In genomic region chr10:119658274-119658673, GRCh38 we compare ENCODE assay signal across 9 cellular contexts. TPM values are rescaled to one million over a fixed set of nuclear protein-coding genes. Genes with fewer than 3 reads are reported as not detected.
DNase-seq lines count a peak whose midpoint lies in the region; FAIRE-seq and TF ChIP-seq lines count a peak whose summit lies in the region.
"Had no signal": no experiment of that assay in that cellular context is flagged by ENCODE, and none has a peak within 500 bp of the region (broad histone marks: within the 10 kb centered on the region; RNA-seq: fewer than 3 reads in every experiment).

No MANE protein-coding gene starts in this region.

- H3K9me3 ChIP-seq in HUES6 (ENCODE audit: control insufficient read depth, insufficient read depth, low read depth, low read length) (peaks cover 5% of the 10 kb centered on the region), keratinocyte (ENCODE audit: control insufficient read depth, low read depth, low read length) (no peaks in the 10 kb centered on the region), stomach smooth muscle (ENCODE audit: control insufficient read depth in 2 of 2, low read length in 2 of 2) (no peaks in the 10 kb centered on the region)

- peaks cover 9% of the 10 kb centered on the region for H3K9me1 ChIP-seq in keratinocyte (ENCODE audit: control insufficient read depth, extremely low read depth, insufficient read depth, low read length)

- peak; percentile 92 for FAIRE-seq in keratinocyte (lab: Jason Lieb, UNC)
- FAIRE-seq: endometrium had no signal

- H3K27me3 ChIP-seq in HUES6 (ENCODE audit: control insufficient read depth, insufficient read depth, low read length) (no peaks in the 10 kb centered on the region), keratinocyte (ENCODE audit: control insufficient read depth, extremely low read depth, insufficient read depth, low read length) (no peaks in the 10 kb centered on the region), stomach smooth muscle (ENCODE audit: control insufficient read depth in 1 of 2, insufficient read depth in 2 of 2, low read length in 2 of 2) (no peaks in the 10 kb centered on the region)

- DNase-seq in AG09319 (ENCODE audit: extremely low read depth, low read depth), result peak; percentile 69
- peak; percentile 71 for DNase-seq in brain pericyte (ENCODE audit: low read depth, low spot score)
- no peak for DNase-seq in keratinocyte (ENCODE audit: low read depth, low spot score)
- no peak for DNase-seq in NCI-H524 (lab: John Stamatoyannopoulos, UW)
- no peak for DNase-seq in DMS153 (lab: John Stamatoyannopoulos, UW)
- no peak for DNase-seq in NCI-H1417 treated with DMSO at 0.1 percent for 48 hours (lab: John Stamatoyannopoulos, UW)

- TF ChIP-seq CTCF in AG09319 (IDR thresholded peaks at IDR 0.05; ENCODE audit: low read depth, low read length) (no peak), keratinocyte (optimal IDR thresholded peaks at IDR 0.05 in 1 of 3, IDR thresholded peaks at IDR 0.05 in 1 of 3, conservative IDR thresholded peaks at IDR 0.05 in 1 of 3; ENCODE audit: extremely low read depth in 1 of 3, insufficient read depth in 2 of 3, low read length in 3 of 3) (no peak)

- H3K27ac ChIP-seq in HUES6 (ENCODE audit: low read depth, low read length) (no peak overlapping the region), keratinocyte (ENCODE audit: control insufficient read depth, insufficient read depth, low read length) (peak overlapping the region; percentile 79), stomach smooth muscle (ENCODE audit: low read length) (peak overlapping the region; percentile 99)

- H3K4me1 ChIP-seq in HUES6 (ENCODE audit: control insufficient read depth, insufficient read depth, low read length) (peaks cover 47% of the 10 kb centered on the region), keratinocyte (ENCODE audit: control insufficient read depth, extremely low read depth, insufficient read depth, low read length) (peaks cover 77% of the 10 kb centered on the region), stomach smooth muscle (ENCODE audit: control insufficient read depth, insufficient read depth, low read length) (peaks cover 83% of the 10 kb centered on the region)

- H3K36me3 ChIP-seq in HUES6 (ENCODE audit: control insufficient read depth, insufficient read depth, low read length), result peaks cover 17% of the 10 kb centered on the region; the same call in 1 of the 2 replicates
- H3K36me3 ChIP-seq in keratinocyte (ENCODE audit: control insufficient read depth in 2 of 2, extremely low read depth in 1 of 2, insufficient read depth in 2 of 2, low read length in 2 of 2), result peaks cover 18 to 53% of the 10 kb centered on the region in 2 experiments
- H3K36me3 ChIP-seq in stomach smooth muscle (ENCODE audit: control insufficient read depth in 2 of 2, insufficient read depth in 2 of 2, low read length in 2 of 2), result peaks cover 0 to 4% of the 10 kb centered on the region in 2 donors

- peaks cover 45% of the 10 kb centered on the region for H4K20me1 ChIP-seq in keratinocyte (ENCODE audit: control insufficient read depth, extremely low read depth, insufficient read depth, low read length)

- no peak overlapping the region for H2AFZ ChIP-seq in keratinocyte (ENCODE audit: control insufficient read depth, low read length)

- peak overlapping the region; percentile 36 for H3K9ac ChIP-seq in HUES6 (ENCODE audit: low read length)
- H3K9ac ChIP-seq in keratinocyte (ENCODE audit: control insufficient read depth, extremely low read depth, insufficient read depth, low read length), result peak overlapping the region; percentile 69
- H3K9ac ChIP-seq in stomach smooth muscle (ENCODE audit: low read length in 2 of 2), result peak overlapping the region; percentile 76 to 88

- peak overlapping the region; percentile 83 for H3K4me2 ChIP-seq in keratinocyte (ENCODE audit: control insufficient read depth, extremely low read depth, insufficient read depth, low read depth, low read length)

- peaks cover 100% of the 10 kb centered on the region for H3K79me2 ChIP-seq in keratinocyte (ENCODE audit: control insufficient read depth, insufficient read depth, low read length)

- dilution Hi-C loops in keratinocyte (cut with MboI; ENCODE audit: extremely low pct_ligation_motif_present, low sequenced_read_pairs), result no loop called here

- H3K4me3 ChIP-seq in HUES6 (ENCODE audit: low read depth, low read length), result no peak overlapping the region
- peak overlapping the region in 2 of 3 experiments; percentile 22 to 47 for H3K4me3 ChIP-seq in keratinocyte (ENCODE audit: control insufficient read depth in 2 of 3, extremely low read depth in 1 of 3, insufficient read depth in 2 of 3, low read depth in 1 of 3, low read length in 3 of 3)
- H3K4me3 ChIP-seq in stomach smooth muscle (ENCODE audit: low read length in 2 of 2), result peak overlapping the region; percentile 62 to 63

RNA-seq across cellular contexts. Expression of gene BAG3, which starts 7.1 kb away (rescaled TPM):
- polyA plus RNA-seq in keratinocyte, result 15.2 to 84.7 TPM (median 26.2 TPM) in 3 replicates
- 419 TPM for polyA plus RNA-seq in keratinocyte (2011; ENCODE audit: low read depth)
- 51.0 and 71.3 TPM in 2 replicates for polyA plus RNA-seq in keratinocyte (2011; cell fraction: cytosol; rRNA removed)
- polyA plus RNA-seq in keratinocyte (2011; cell fraction: nucleus; rRNA removed), result 98.1 and 123 TPM in 2 replicates
- 152 and 176 TPM in 2 replicates for polyA plus RNA-seq in keratinocyte (2012; ENCODE audit: low replicate concordance)
- polyA minus RNA-seq in keratinocyte, result 14.0 to 96.2 TPM (median 28.4 TPM) in 3 replicates
- 65.0 TPM for polyA minus RNA-seq in keratinocyte (2011; cell fraction: cytosol; rRNA and poly(A)+ RNA removed)
- 43.2 and 64.7 TPM in 2 replicates for polyA minus RNA-seq in keratinocyte (2011; cell fraction: nucleus; rRNA and poly(A)+ RNA removed)

Comparison
In these comparisons a context has a peak if more than half of its experiments do, and no peak if none do; other contexts are left out.
1. DNase-seq: peak in AG09319 (single experiment) and brain pericyte (single experiment); none in keratinocyte (single experiment), NCI-H524 (0 of 2), DMS153 (single experiment) and NCI-H1417 treated with DMSO at 0.1 percent for 48 hours (single experiment).
2. Peak in every context shown above with its lines, with median percentiles within 50 percentile points of each other: H3K9ac ChIP-seq.